ENCODE assay signal across 18 cellular contexts in genomic region chr13:24182703-24183081, GRCh38. TPM values are rescaled to one million over a fixed set of nuclear protein-coding genes. Genes with fewer than 3 reads are reported as not detected.
A peak's percentile ranks its signal among the peaks of the same experiment; 100 is the strongest.
DNase-seq lines count a peak whose midpoint lies in the region; ATAC-seq, FAIRE-seq and TF ChIP-seq lines count a peak whose summit lies in the region.
"Had no signal": no experiment of that assay in that cellular context is flagged by ENCODE, and none has a peak within 500 bp of the region (broad histone marks: within the 10 kb centered on the region; RNA-seq: fewer than 3 reads in every experiment).

No MANE protein-coding gene starts in this region.

- H3K4me3 Mint-ChIP-seq in activated CD8-positive, alpha-beta T cell treated with anti-CD3 and anti-CD28 coated beads, Interleukin-2, amount 10 ng/mL, durations not matched to agents 7 days and 5 days: no peak overlapping the region
- H3K4me3 Mint-ChIP-seq: GM23338 had no signal

- TF ChIP-seq POLR2A in A549 (IDR thresholded peaks at IDR 0.05; ENCODE audit: low read length) (no peak), right lobe of liver (IDR thresholded peaks at IDR 0.05) (peak; percentile 72), prostate gland (IDR thresholded peaks at IDR 0.05) (no peak)

- no peak for ATAC-seq in A549
- ATAC-seq in activated CD8-positive, alpha-beta T cell treated with anti-CD3 and anti-CD28 coated beads, Interleukin-2, amount 10 ng/mL, durations not matched to agents 7 days and 5 days: no peak
- ATAC-seq in right lobe of liver: peak; percentile 55 to 77 (median 70)
- no peak for ATAC-seq in HG03521 (IDR thresholded peaks at IDR 0.05; ENCODE audit: unreplicated experiment)
- ATAC-seq in HG03442 (IDR thresholded peaks at IDR 0.05; ENCODE audit: unreplicated experiment): no peak
- ATAC-seq: Right ventricle myocardium inferior had no signal

- FAIRE-seq in A549 (lab: Jason Lieb, UNC): no peak

- H3K4me2 ChIP-seq in A549: peak overlapping the region; percentile 34; the same call in 2 of the 3 replicates
- H3K4me2 ChIP-seq: GM23338, KMS-11 had no signal

- peak overlapping the region; percentile 31 for H3K27ac Mint-ChIP-seq in activated CD8-positive, alpha-beta T cell treated with anti-CD3 and anti-CD28 coated beads, Interleukin-2, amount 10 ng/mL, durations not matched to agents 7 days and 5 days
- H3K27ac Mint-ChIP-seq: GM23338 had no signal

- H3K9me3 ChIP-seq in A549: no peaks in the 10 kb centered on the region
- H3K9me3 ChIP-seq in right lobe of liver: no peaks in the 10 kb centered on the region
- H3K9me3 ChIP-seq in prostate gland: no peaks in the 10 kb centered on the region
- H3K9me3 ChIP-seq: MG63 had no signal

- no peak for TF ChIP-seq EP300 in A549 (IDR thresholded peaks at IDR 0.05)

- CTCF ChIA-PET in A549 (lab: Yijun Ruan, JAX): interaction anchor here (1.3 to 1.5 kb wide), 2 partner anchors 17 to 38 kb away, joined by 3 to 4 read pairs; no protein-coding TSS in a partner anchor
- CTCF ChIA-PET in activated CD8-positive, alpha-beta T cell treated with anti-CD3 and anti-CD28 coated beads, Interleukin-2, amount 10 ng/mL, durations not matched to agents 7 days and 5 days (lab: Charles Lee): interaction anchor here (1.0 kb wide), 1 partner anchor 129 kb away, joined by 6 read pairs; no protein-coding TSS in a partner anchor

- 61% methylated on average over 3 of the region's 3 CpGs for WGBS in A549 (ENCODE audit: missing lambda C conversion rate)
- WGBS in right lobe of liver (ENCODE audit: insufficient coverage, low coverage, low lambda C conversion rate, missing lambda C conversion rate): 28% methylated on average over 3 of the region's 3 CpGs
- WGBS in prostate gland: 44% methylated on average over 3 of the region's 3 CpGs

- DNase-seq in A549 (ENCODE audit: low read depth in 1 of 2, low spot score in 1 of 2) (no peak), right lobe of liver (peak; percentile 70 to 90 (median 87)), prostate gland (ENCODE audit: low spot score) (no peak), OCI-M2 (lab: John Stamatoyannopoulos, UW; ENCODE audit: unreplicated experiment) (no peak), NOMO-1 (lab: John Stamatoyannopoulos, UW; ENCODE audit: unreplicated experiment in 2 of 2) (no peak)
- DNase-seq in activated CD8-positive, alpha-beta T cell treated with anti-CD3 and anti-CD28 coated beads, Interleukin-2, amount 10 ng/mL, durations not matched to agents 7 days and 5 days: no peak
- DNase-seq: CD4-positive, alpha-beta memory T cell; GF-D8; HFFc6; MG63; NCI-H1092 treated with DMSO at 0.1 percent for 48 hours; NCI-H187; NCI-H446 had no signal

- H3K4me1 Mint-ChIP-seq in activated CD8-positive, alpha-beta T cell treated with anti-CD3 and anti-CD28 coated beads, Interleukin-2, amount 10 ng/mL, durations not matched to agents 7 days and 5 days (ENCODE audit: low read depth): peaks cover 49% of the 10 kb centered on the region

- intact Hi-C loops in right lobe of liver (cut with DNase I) (no loop called here), prostate gland (cut with DNase I) (no loop called here)

- no peaks in the 10 kb centered on the region for H3K36me3 ChIP-seq in right lobe of liver
- no peaks in the 10 kb centered on the region for H3K36me3 ChIP-seq in prostate gland
- H3K36me3 ChIP-seq: MG63 had no signal

- H3K27ac ChIP-seq in A549 (no peak overlapping the region), right lobe of liver (peak overlapping the region; percentile 90 to 99 (median 99)), prostate gland (peak overlapping the region; percentile 29 to 33)
- H3K27ac ChIP-seq: KMS-11 had no signal

- no peak overlapping the region for H3K4me3 ChIP-seq in A549
- H3K4me3 ChIP-seq in right lobe of liver: peak overlapping the region in 2 of 3 donors; percentile 41
- H3K4me3 ChIP-seq in prostate gland: no peak overlapping the region
- H3K4me3 ChIP-seq: GM23338, MG63 had no signal

- H3K9me3 Mint-ChIP-seq in activated CD8-positive, alpha-beta T cell treated with anti-CD3 and anti-CD28 coated beads, Interleukin-2, amount 10 ng/mL, durations not matched to agents 7 days and 5 days (ENCODE audit: insufficient read depth): peaks cover 11% of the 10 kb centered on the region
- H3K9me3 Mint-ChIP-seq: GM23338 had no signal

- H3K36me3 Mint-ChIP-seq in activated CD8-positive, alpha-beta T cell treated with anti-CD3 and anti-CD28 coated beads, Interleukin-2, amount 10 ng/mL, durations not matched to agents 7 days and 5 days (ENCODE audit: low read depth): peaks cover 35% of the 10 kb centered on the region

- no peak for TF ChIP-seq RAD21 in A549 (conservative IDR thresholded peaks at IDR 0.05 in 1 of 2, IDR thresholded peaks at IDR 0.05 in 1 of 2)

- TF ChIP-seq CTCF in A549 (IDR thresholded peaks at IDR 0.05): no peak
- TF ChIP-seq CTCF in right lobe of liver (IDR thresholded peaks at IDR 0.05): no peak
- TF ChIP-seq CTCF in prostate gland (IDR thresholded peaks at IDR 0.05): no peak

- H3K27me3 ChIP-seq in right lobe of liver (no peaks in the 10 kb centered on the region), prostate gland (replicated peaks; ENCODE audit: insufficient read depth) (no peaks in the 10 kb centered on the region)
- H3K27me3 ChIP-seq: MG63 had no signal

- peaks cover 37% of the 10 kb centered on the region for H3K4me1 ChIP-seq in A549
- peaks cover 0 to 67% (median 14%) of the 10 kb centered on the region in 4 donors for H3K4me1 ChIP-seq in right lobe of liver
- no peaks in the 10 kb centered on the region for H3K4me1 ChIP-seq in prostate gland (replicated peaks)

- POLR2A ChIA-PET in A549 (lab: Yijun Ruan, JAX): no interaction called here
- POLR2A ChIA-PET in activated CD8-positive, alpha-beta T cell treated with anti-CD3 and anti-CD28 coated beads, Interleukin-2, amount 10 ng/mL, durations not matched to agents 7 days and 5 days (lab: Charles Lee): interaction anchor here (1.4 kb wide), 1 partner anchor 21 kb away, joined by 5 read pairs; no protein-coding TSS in a partner anchor

- H3K27me3 Mint-ChIP-seq in activated CD8-positive, alpha-beta T cell treated with anti-CD3 and anti-CD28 coated beads, Interleukin-2, amount 10 ng/mL, durations not matched to agents 7 days and 5 days (ENCODE audit: low read depth): no peaks in the 10 kb centered on the region
- H3K27me3 Mint-ChIP-seq: CD4-positive, alpha-beta memory T cell had no signal

TF ChIP-seq in A549, 52 proteins besides CTCF, POLR2A, EP300 and RAD21:
- TF ChIP-seq BCL3 (IDR thresholded peaks at IDR 0.05) (no peak), BHLHE40 (IDR thresholded peaks at IDR 0.05; ENCODE audit: low read depth, low read length) (no peak), FOXS1 (CRISPR knock-in tag; IDR thresholded peaks at IDR 0.05) (no peak), JUN (IDR thresholded peaks at IDR 0.05) (no peak)
- TF ChIP-seq, protein P1, sequence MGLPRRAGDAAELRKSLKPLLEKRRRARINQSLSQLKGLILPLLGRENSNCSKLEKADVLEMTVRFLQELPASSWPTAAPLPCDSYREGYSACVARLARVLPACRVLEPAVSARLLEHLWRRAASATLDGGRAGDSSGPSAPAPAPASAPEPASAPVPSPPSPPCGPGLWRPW (IDR thresholded peaks at IDR 0.05): no peak
TF ChIP-seq in A549: peak in this region for 0.

RNA-seq across cellular contexts. Expression of gene SPATA13, which starts 22.2 kb away (rescaled TPM):
- polyA plus RNA-seq in A549 (2011; rRNA removed) (6.3 and 7.2 TPM in 2 replicates), A549 (2017; fragmentation: RNase III; extraction: RNeasy Plus Mini Kit Qiagen cat#74134 plus additional on column Dnase treatment) (2.8 to 3.1 TPM (median 2.9 TPM) in 3 replicates)
- 2.5 and 3.6 TPM in 2 replicates for polyA plus RNA-seq in A549 (2012; cell fraction: cytosol; rRNA removed)
- polyA plus RNA-seq in A549 (2012; cell fraction: nucleus; rRNA removed): 4.7 and 6.9 TPM in 2 replicates
- polyA minus RNA-seq in A549 (2011; rRNA and poly(A)+ RNA removed): 7.4 and 8.3 TPM in 2 replicates
- total RNA-seq in activated CD8-positive, alpha-beta T cell treated with anti-CD3 and anti-CD28 coated beads, Interleukin-2, amount 10 ng/mL, durations not matched to agents 7 days and 5 days: 10 to 100 TPM; 57.4 to 63.2 TPM
- total RNA-seq in right lobe of liver (10 to 100 TPM; 21.5 to 39.9 (median 30.5) TPM), prostate gland (100 to 1,000 TPM in 1 of 2 donors, 10 to 100 TPM in 1; 85.2 to 163 TPM)

Comparison
In these comparisons a context has a peak if more than half of its experiments do, and no peak if none do; other contexts are left out.
1. ATAC-seq: peak in right lobe of liver (4 of 4); none in A549 (0 of 2), activated CD8-positive, alpha-beta T cell treated with anti-CD3 and anti-CD28 coated beads, Interleukin-2, amount 10 ng/mL, durations not matched to agents 7 days and 5 days (single experiment), HG03521 (single experiment) and HG03442 (single experiment).
2. DNase-seq: peak in right lobe of liver (3 of 3); none in A549 (0 of 2), activated CD8-positive, alpha-beta T cell treated with anti-CD3 and anti-CD28 coated beads, Interleukin-2, amount 10 ng/mL, durations not matched to agents 7 days and 5 days (single experiment), prostate gland (single experiment), OCI-M2 (single experiment) and NOMO-1 (0 of 2).
3. H3K27ac ChIP-seq: peak in right lobe of liver (3 of 3) and prostate gland (2 of 2); none in A549 (0 of 2).
4. H3K4me3 ChIP-seq: peak in right lobe of liver (2 of 3); none in A549 (single experiment) and prostate gland (0 of 2).